ENCODE assay signal across 8 cellular contexts in genomic region chr6:44470106-44470446, GRCh38.
DNase-seq lines count a peak whose midpoint lies in the region; ATAC-seq and TF ChIP-seq lines count a peak whose summit lies in the region.

No MANE protein-coding gene starts in this region.

- peak; percentile 96 for DNase-seq in DMS53 (lab: John Stamatoyannopoulos, UW)
- peak; percentile 93 for DNase-seq in NCI-H128 (lab: John Stamatoyannopoulos, UW; ENCODE audit: unreplicated experiment)
- peak; percentile 92 for DNase-seq in NCI-H774 (lab: John Stamatoyannopoulos, UW)
- DNase-seq in left lung: no peak
- no peak for DNase-seq in Right ventricle myocardium superior
- no peak for DNase-seq in Ammon's horn (ENCODE audit: low spot score)

- peaks cover 0 to 5% of the 10 kb centered on the region in 2 donors for H3K27me3 ChIP-seq in left lung

- no peaks in the 10 kb centered on the region for H3K36me3 ChIP-seq in left lung

- H3K4me1 ChIP-seq in left lung: peaks cover 0 to 5% of the 10 kb centered on the region in 2 donors

- H3K9me3 ChIP-seq in left lung: no peaks in the 10 kb centered on the region

- no peak overlapping the region for H3K27ac ChIP-seq in left lung

- intact Hi-C loops in left lung (cut with DNase I): loop anchor here in 1 of 2 donors (10.0 kb wide), 1 partner anchor 175 kb away; no protein-coding TSS in a partner anchor
- intact Hi-C loops in Right ventricle myocardium superior (cut with DNase I): loop anchor here (10.0 kb wide), 1 partner anchor 1445 kb away; no protein-coding TSS in a partner anchor

- ATAC-seq in left lung: peak; percentile 30
- no peak for ATAC-seq in Right ventricle myocardium superior (ENCODE audit: poor library complexity)
- ATAC-seq in GM18861 (IDR thresholded peaks at IDR 0.05; ENCODE audit: unreplicated experiment): no peak
- no peak for ATAC-seq in HG03045 (IDR thresholded peaks at IDR 0.05; ENCODE audit: unreplicated experiment)

- no peak overlapping the region for H3K4me3 ChIP-seq in left lung

- no peak for TF ChIP-seq CTCF in left lung (IDR thresholded peaks at IDR 0.05)

Comparison
In these comparisons a context has a peak if more than half of its experiments do, and no peak if none do; other contexts are left out.
1. DNase-seq: peak in DMS53 (single experiment), NCI-H128 (single experiment) and NCI-H774 (single experiment); none in left lung (0 of 2), Right ventricle myocardium superior (single experiment) and Ammon's horn (single experiment).